In the genomic region with DNA sequence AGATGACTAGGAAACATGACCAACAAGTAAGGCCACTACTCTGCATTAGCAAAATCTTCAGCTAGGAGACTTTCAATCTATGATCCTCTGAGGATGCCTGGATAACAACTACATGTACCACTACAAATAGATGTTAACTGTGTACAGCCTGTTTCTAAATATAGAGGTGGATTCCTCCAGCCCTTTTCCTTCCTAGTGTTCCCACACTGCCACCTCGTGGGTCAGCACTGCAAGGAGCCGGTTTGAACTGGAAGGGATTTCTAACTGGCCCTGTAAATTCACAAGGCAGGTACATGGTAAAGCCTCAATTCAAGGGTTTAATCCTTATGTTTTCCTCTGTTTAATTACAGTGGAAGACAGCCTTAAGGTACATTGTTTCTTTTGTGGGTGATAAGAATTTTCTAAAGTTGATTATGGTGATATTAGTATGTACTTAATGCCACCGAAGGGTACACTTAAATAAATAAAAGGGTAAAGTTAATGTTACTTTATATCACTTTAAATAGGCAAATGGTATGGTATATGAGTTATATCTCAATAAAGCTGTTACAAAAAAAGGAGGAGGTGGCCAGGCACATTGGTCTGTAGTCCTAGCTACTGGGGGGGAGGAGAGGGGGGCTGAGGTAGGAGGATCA, we compare ENCODE assay signal across 9 cellular contexts. TPM values are rescaled to one million over a fixed set of nuclear protein-coding genes. Genes with fewer than 3 reads are reported as not detected.
A peak's percentile ranks its signal among the peaks of the same experiment; 100 is the strongest.
DNase-seq lines count a peak whose midpoint lies in the region; ATAC-seq and TF ChIP-seq lines count a peak whose summit lies in the region.
"Had no signal": no experiment of that assay in that cellular context is flagged by ENCODE, and none has a peak within 500 bp of the region (broad histone marks: within the 10 kb centered on the region; RNA-seq: fewer than 3 reads in every experiment).

No MANE protein-coding gene starts in this region.

- H3K36me3 Mint-ChIP-seq in activated T-helper 17 cell treated with anti-CD3 and anti-CD28 coated beads, Interleukin-2, amount 50 U/mL, for 72 hours (ENCODE audit: low read depth), result no peaks in the 10 kb centered on the region

- H3K27ac ChIP-seq in HL-60 (replicated peaks) (no peak overlapping the region), parathyroid adenoma (no peak overlapping the region)

- H3K4me2 ChIP-seq in parathyroid adenoma (ENCODE audit: low read length), result no peak overlapping the region

- H3K27me3 ChIP-seq in HL-60 (ENCODE audit: insufficient read depth, poor library complexity, severe bottlenecking) (no peaks in the 10 kb centered on the region), parathyroid adenoma (ENCODE audit: control insufficient read depth, insufficient read depth, low read length) (no peaks in the 10 kb centered on the region)

- no peak overlapping the region for H3K4me3 ChIP-seq in HL-60 (replicated peaks; ENCODE audit: insufficient read depth, low read length)
- no peak overlapping the region for H3K4me3 ChIP-seq in parathyroid adenoma (ENCODE audit: low read depth, low read length)

- no peak overlapping the region for H3K9ac ChIP-seq in parathyroid adenoma

- H3K79me2 ChIP-seq in parathyroid adenoma, result no peaks in the 10 kb centered on the region

- no peak overlapping the region for H2AFZ ChIP-seq in parathyroid adenoma

- TF ChIP-seq CTCF in HL-60 (IDR thresholded peaks at IDR 0.05; ENCODE audit: insufficient read depth, low read length) (peak; percentile 53), parathyroid adenoma (IDR thresholded peaks at IDR 0.05) (peak; percentile 63)

- no peaks in the 10 kb centered on the region for H3K4me1 ChIP-seq in parathyroid adenoma

- DNase-seq in DMS79 treated with DMSO at 0.1 percent for 48 hours (lab: John Stamatoyannopoulos, UW) (peak; percentile 74), HL-60 (ENCODE audit: low read depth in 1 of 2, low spot score in 1 of 2) (peak in 1 of 2 experiments; percentile 66), NCI-H748 treated with DMSO at 0.1 percent for 48 hours (lab: John Stamatoyannopoulos, UW) (peak; percentile 40), globus pallidus (ENCODE audit: low spot score) (peak; percentile 60), activated gamma-delta T cell (lab: John Stamatoyannopoulos, UW) (no peak)
- DNase-seq: activated B cell treated with CpG ODN at 0.5 μM for 24 hours had no signal

- peak; percentile 60 for ATAC-seq in activated T-helper 17 cell treated with anti-CD3 and anti-CD28 coated beads, Interleukin-2, amount 50 U/mL, for 72 hours (replicated peaks)
- no peak for ATAC-seq in HG03045 (IDR thresholded peaks at IDR 0.05; ENCODE audit: unreplicated experiment)

- H3K4me1 Mint-ChIP-seq in activated T-helper 17 cell treated with anti-CD3 and anti-CD28 coated beads, Interleukin-2, amount 50 U/mL, for 72 hours, result peaks cover 7% of the 10 kb centered on the region

- no peaks in the 10 kb centered on the region for H3K27me3 Mint-ChIP-seq in activated T-helper 17 cell treated with anti-CD3 and anti-CD28 coated beads, Interleukin-2, amount 50 U/mL, for 72 hours
- H3K27me3 Mint-ChIP-seq: activated B cell treated with CpG ODN at 0.5 μM for 24 hours had no signal

- no peak overlapping the region for H3K4me3 Mint-ChIP-seq in activated T-helper 17 cell treated with anti-CD3 and anti-CD28 coated beads, Interleukin-2, amount 50 U/mL, for 72 hours
- H3K4me3 Mint-ChIP-seq: activated B cell treated with CpG ODN at 0.5 μM for 24 hours had no signal

- H3K9me3 ChIP-seq in parathyroid adenoma (ENCODE audit: control insufficient read depth, low read length), result no peaks in the 10 kb centered on the region

- H3K9me3 Mint-ChIP-seq in activated T-helper 17 cell treated with anti-CD3 and anti-CD28 coated beads, Interleukin-2, amount 50 U/mL, for 72 hours, result no peaks in the 10 kb centered on the region
- H3K9me3 Mint-ChIP-seq: activated B cell treated with CpG ODN at 0.5 μM for 24 hours had no signal

- H3K36me3 ChIP-seq in parathyroid adenoma (ENCODE audit: control insufficient read depth, insufficient read depth, low read length), result no peaks in the 10 kb centered on the region

- H3K27ac Mint-ChIP-seq in activated T-helper 17 cell treated with anti-CD3 and anti-CD28 coated beads, Interleukin-2, amount 50 U/mL, for 72 hours, result no peak overlapping the region
- H3K27ac Mint-ChIP-seq: activated B cell treated with CpG ODN at 0.5 μM for 24 hours had no signal

RNA-seq across cellular contexts. Expression of a gene that starts 14.4 kb away (rescaled TPM):
- total RNA-seq in activated T-helper 17 cell treated with anti-CD3 and anti-CD28 coated beads, Interleukin-2, amount 50 U/mL, for 72 hours, result 10 to 100 TPM; 23.8 to 34.0 TPM
